1 cellular context compared by ENCODE assay signal in the genomic region with DNA sequence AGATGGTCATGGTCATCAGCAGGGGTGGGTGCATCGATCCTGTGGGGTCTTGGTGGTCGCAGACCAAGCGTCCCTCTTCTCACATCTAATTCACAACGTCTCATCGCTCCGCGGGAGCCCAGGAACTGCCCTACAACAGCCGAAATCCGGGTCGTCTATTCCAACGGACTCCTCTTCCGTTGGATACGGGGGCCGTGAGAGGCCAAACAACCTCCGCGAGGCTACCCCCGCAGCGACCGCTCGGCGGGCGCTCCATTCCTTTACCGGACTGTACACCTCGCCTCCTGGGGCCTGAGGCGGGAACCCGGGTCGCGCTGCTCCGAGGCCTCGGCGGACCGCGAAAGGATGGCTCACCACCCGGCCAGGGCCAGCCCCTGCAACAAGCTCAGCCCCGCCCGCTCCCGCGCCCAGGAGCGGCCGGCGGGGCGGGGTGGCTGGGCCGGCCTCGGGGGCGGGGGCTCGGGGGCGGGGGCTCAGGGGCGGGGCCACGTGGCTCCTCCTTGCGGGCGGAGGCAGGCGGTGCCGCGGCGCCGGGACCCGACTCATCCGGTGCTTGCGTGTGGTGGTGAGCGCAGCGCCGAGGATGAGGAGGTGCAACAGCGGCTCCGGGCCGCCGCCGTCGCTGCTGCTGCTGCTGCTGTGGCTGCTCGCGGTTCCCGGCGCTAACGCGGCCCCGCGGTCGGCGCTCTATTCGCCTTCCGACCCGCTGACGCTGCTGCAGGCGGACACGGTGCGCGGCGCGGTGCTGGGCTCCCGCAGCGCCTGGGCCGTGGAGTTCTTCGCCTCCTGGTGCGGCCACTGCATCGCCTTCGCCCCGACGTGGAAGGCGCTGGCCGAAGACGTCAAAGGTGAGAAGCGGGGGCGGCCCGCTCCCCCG.
TF ChIP-seq lines count a peak whose summit lies in the region.

A gene with protein sequence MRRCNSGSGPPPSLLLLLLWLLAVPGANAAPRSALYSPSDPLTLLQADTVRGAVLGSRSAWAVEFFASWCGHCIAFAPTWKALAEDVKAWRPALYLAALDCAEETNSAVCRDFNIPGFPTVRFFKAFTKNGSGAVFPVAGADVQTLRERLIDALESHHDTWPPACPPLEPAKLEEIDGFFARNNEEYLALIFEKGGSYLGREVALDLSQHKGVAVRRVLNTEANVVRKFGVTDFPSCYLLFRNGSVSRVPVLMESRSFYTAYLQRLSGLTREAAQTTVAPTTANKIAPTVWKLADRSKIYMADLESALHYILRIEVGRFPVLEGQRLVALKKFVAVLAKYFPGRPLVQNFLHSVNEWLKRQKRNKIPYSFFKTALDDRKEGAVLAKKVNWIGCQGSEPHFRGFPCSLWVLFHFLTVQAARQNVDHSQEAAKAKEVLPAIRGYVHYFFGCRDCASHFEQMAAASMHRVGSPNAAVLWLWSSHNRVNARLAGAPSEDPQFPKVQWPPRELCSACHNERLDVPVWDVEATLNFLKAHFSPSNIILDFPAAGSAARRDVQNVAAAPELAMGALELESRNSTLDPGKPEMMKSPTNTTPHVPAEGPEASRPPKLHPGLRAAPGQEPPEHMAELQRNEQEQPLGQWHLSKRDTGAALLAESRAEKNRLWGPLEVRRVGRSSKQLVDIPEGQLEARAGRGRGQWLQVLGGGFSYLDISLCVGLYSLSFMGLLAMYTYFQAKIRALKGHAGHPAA (plus strand): TSS at position 545 of the 877 bp plus-strand sequence. CDS start 39 bp downstream, at position 584.

TF ChIP-seq in HepG2, 621 proteins besides CTCF, POLR2A, EP300 and RAD21 (continued from another document and continues in another):
- TF ChIP-seq, protein P1, sequence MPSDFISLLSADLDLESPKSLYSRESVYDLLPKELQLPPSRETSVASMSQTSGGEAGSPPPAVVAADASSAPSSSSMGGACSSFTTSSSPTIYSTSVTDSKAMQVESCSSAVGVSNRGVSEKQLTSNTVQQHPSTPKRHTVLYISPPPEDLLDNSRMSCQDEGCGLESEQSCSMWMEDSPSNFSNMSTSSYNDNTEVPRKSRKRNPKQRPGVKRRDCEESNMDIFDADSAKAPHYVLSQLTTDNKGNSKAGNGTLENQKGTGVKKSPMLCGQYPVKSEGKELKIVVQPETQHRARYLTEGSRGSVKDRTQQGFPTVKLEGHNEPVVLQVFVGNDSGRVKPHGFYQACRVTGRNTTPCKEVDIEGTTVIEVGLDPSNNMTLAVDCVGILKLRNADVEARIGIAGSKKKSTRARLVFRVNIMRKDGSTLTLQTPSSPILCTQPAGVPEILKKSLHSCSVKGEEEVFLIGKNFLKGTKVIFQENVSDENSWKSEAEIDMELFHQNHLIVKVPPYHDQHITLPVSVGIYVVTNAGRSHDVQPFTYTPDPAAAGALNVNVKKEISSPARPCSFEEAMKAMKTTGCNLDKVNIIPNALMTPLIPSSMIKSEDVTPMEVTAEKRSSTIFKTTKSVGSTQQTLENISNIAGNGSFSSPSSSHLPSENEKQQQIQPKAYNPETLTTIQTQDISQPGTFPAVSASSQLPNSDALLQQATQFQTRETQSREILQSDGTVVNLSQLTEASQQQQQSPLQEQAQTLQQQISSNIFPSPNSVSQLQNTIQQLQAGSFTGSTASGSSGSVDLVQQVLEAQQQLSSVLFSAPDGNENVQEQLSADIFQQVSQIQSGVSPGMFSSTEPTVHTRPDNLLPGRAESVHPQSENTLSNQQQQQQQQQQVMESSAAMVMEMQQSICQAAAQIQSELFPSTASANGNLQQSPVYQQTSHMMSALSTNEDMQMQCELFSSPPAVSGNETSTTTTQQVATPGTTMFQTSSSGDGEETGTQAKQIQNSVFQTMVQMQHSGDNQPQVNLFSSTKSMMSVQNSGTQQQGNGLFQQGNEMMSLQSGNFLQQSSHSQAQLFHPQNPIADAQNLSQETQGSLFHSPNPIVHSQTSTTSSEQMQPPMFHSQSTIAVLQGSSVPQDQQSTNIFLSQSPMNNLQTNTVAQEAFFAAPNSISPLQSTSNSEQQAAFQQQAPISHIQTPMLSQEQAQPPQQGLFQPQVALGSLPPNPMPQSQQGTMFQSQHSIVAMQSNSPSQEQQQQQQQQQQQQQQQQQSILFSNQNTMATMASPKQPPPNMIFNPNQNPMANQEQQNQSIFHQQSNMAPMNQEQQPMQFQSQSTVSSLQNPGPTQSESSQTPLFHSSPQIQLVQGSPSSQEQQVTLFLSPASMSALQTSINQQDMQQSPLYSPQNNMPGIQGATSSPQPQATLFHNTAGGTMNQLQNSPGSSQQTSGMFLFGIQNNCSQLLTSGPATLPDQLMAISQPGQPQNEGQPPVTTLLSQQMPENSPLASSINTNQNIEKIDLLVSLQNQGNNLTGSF (CRISPR knock-in tag; IDR thresholded peaks at IDR 0.05) = 0 out of 2 replicates have a peak, but pooled peaks have one; percentile 12
- TF ChIP-seq, protein P2, sequence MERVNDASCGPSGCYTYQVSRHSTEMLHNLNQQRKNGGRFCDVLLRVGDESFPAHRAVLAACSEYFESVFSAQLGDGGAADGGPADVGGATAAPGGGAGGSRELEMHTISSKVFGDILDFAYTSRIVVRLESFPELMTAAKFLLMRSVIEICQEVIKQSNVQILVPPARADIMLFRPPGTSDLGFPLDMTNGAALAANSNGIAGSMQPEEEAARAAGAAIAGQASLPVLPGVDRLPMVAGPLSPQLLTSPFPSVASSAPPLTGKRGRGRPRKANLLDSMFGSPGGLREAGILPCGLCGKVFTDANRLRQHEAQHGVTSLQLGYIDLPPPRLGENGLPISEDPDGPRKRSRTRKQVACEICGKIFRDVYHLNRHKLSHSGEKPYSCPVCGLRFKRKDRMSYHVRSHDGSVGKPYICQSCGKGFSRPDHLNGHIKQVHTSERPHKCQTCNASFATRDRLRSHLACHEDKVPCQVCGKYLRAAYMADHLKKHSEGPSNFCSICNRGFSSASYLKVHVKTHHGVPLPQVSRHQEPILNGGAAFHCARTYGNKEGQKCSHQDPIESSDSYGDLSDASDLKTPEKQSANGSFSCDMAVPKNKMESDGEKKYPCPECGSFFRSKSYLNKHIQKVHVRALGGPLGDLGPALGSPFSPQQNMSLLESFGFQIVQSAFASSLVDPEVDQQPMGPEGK (CRISPR knock-in tag; IDR thresholded peaks at IDR 0.05) = peak; percentile 23; the same call in 1 of the 2 replicates
- TF ChIP-seq ARNTL (CRISPR knock-in tag; IDR thresholded peaks at IDR 0.05) (no peak), ZNF224 (CRISPR knock-in tag; IDR thresholded peaks at IDR 0.05) (0 out of 2 replicates have a peak, but pooled peaks have one; percentile 60), NR2F6 (IDR thresholded peaks at IDR 0.05) (no peak), NR2F6 (CRISPR knock-in tag; IDR thresholded peaks at IDR 0.05) (no peak), ZNF274 (CRISPR knock-in tag; IDR thresholded peaks at IDR 0.05) (no peak; the same call in 1 of the 2 replicates), HOXD1 (CRISPR knock-in tag; IDR thresholded peaks at IDR 0.05) (0 out of 2 replicates have a peak, but pooled peaks have one; percentile 34), REXO4 (CRISPR knock-in tag; IDR thresholded peaks at IDR 0.05; ENCODE audit: borderline replicate concordance) (no peak), ZNF652 (CRISPR knock-in tag; IDR thresholded peaks at IDR 0.05; ENCODE audit: borderline replicate concordance, low read depth) (no peak), NCOA5 (CRISPR knock-in tag; IDR thresholded peaks at IDR 0.05) (no peak)
- TF ChIP-seq, protein P3, sequence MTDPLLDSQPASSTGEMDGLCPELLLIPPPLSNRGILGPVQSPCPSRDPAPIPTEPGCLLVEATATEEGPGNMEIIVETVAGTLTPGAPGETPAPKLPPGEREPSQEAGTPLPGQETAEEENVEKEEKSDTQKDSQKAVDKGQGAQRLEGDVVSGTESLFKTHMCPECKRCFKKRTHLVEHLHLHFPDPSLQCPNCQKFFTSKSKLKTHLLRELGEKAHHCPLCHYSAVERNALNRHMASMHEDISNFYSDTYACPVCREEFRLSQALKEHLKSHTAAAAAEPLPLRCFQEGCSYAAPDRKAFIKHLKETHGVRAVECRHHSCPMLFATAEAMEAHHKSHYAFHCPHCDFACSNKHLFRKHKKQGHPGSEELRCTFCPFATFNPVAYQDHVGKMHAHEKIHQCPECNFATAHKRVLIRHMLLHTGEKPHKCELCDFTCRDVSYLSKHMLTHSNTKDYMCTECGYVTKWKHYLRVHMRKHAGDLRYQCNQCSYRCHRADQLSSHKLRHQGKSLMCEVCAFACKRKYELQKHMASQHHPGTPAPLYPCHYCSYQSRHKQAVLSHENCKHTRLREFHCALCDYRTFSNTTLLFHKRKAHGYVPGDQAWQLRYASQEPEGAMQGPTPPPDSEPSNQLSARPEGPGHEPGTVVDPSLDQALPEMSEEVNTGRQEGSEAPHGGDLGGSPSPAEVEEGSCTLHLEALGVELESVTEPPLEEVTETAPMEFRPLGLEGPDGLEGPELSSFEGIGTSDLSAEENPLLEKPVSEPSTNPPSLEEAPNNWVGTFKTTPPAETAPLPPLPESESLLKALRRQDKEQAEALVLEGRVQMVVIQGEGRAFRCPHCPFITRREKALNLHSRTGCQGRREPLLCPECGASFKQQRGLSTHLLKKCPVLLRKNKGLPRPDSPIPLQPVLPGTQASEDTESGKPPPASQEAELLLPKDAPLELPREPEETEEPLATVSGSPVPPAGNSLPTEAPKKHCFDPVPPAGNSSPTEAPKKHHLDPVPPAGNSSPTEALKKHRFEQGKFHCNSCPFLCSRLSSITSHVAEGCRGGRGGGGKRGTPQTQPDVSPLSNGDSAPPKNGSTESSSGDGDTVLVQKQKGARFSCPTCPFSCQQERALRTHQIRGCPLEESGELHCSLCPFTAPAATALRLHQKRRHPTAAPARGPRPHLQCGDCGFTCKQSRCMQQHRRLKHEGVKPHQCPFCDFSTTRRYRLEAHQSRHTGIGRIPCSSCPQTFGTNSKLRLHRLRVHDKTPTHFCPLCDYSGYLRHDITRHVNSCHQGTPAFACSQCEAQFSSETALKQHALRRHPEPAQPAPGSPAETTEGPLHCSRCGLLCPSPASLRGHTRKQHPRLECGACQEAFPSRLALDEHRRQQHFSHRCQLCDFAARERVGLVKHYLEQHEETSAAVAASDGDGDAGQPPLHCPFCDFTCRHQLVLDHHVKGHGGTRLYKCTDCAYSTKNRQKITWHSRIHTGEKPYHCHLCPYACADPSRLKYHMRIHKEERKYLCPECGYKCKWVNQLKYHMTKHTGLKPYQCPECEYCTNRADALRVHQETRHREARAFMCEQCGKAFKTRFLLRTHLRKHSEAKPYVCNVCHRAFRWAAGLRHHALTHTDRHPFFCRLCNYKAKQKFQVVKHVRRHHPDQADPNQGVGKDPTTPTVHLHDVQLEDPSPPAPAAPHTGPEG (CRISPR knock-in tag; IDR thresholded peaks at IDR 0.05) = no peak
- TF ChIP-seq, protein P4, sequence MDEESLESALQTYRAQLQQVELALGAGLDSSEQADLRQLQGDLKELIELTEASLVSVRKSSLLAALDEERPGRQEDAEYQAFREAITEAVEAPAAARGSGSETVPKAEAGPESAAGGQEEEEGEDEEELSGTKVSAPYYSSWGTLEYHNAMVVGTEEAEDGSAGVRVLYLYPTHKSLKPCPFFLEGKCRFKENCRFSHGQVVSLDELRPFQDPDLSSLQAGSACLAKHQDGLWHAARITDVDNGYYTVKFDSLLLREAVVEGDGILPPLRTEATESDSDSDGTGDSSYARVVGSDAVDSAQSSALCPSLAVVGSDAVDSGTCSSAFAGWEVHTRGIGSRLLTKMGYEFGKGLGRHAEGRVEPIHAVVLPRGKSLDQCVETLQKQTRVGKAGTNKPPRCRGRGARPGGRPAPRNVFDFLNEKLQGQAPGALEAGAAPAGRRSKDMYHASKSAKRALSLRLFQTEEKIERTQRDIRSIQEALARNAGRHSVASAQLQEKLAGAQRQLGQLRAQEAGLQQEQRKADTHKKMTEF (CRISPR knock-in tag; IDR thresholded peaks at IDR 0.05) = peak; percentile 43; the same call in 1 of the 2 replicates
- TF ChIP-seq, protein P5, sequence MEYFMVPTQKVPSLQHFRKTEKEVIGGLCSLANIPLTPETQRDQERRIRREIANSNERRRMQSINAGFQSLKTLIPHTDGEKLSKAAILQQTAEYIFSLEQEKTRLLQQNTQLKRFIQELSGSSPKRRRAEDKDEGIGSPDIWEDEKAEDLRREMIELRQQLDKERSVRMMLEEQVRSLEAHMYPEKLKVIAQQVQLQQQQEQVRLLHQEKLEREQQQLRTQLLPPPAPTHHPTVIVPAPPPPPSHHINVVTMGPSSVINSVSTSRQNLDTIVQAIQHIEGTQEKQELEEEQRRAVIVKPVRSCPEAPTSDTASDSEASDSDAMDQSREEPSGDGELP (IDR thresholded peaks at IDR 0.05; ENCODE audit: borderline replicate concordance, low read depth) = no peak
- TF ChIP-seq, protein P6, sequence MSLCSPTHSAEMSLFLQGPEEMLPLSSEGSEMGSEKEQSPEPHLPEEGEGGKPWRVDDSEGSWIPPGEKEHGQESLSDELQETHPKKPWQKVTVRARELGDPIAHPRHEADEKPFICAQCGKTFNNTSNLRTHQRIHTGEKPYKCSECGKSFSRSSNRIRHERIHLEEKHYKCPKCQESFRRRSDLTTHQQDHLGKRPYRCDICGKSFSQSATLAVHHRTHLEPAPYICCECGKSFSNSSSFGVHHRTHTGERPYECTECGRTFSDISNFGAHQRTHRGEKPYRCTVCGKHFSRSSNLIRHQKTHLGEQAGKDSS (CRISPR knock-in tag; IDR thresholded peaks at IDR 0.05; ENCODE audit: borderline replicate concordance, low read depth) = no peak; the same call in 1 of the 2 replicates
